In the genomic region with DNA sequence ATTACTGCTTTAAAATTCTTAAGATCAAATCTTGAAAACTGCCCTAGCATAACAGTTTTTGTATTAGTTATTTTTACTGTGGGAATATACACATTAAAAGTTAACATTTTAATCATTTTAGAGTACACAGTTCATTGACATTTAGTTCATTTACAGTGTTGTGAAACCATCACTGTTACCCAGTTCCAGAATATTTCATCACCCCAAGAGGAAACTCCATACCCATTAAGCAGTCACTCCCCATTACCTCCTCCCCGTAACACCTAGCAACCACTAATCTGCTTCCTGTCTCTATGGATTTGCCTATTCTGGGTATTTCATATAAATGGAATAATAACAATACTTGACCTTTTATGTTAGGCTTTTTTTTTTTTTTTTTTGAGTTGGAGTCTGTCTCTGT, we compare ENCODE assay signal across 17 cellular contexts.
A peak's percentile ranks its signal among the peaks of the same experiment; 100 is the strongest.
DNase-seq lines count a peak whose midpoint lies in the region; ATAC-seq and TF ChIP-seq lines count a peak whose summit lies in the region.
"Had no signal": no experiment of that assay in that cellular context is flagged by ENCODE, and none has a peak within 500 bp of the region (broad histone marks: within the 10 kb centered on the region; RNA-seq: fewer than 3 reads in every experiment).

No MANE protein-coding gene starts in this region.

- H3K27me3 ChIP-seq in psoas muscle (ENCODE audit: insufficient read depth in 3 of 3, low read length in 2 of 3) = no peaks in the 10 kb centered on the region
- no peaks in the 10 kb centered on the region for H3K27me3 ChIP-seq in osteoblast (ENCODE audit: insufficient read depth, low read length)
- H3K27me3 ChIP-seq: body of pancreas, spleen had no signal

- H2AFZ ChIP-seq in osteoblast (ENCODE audit: low read length) = no peak overlapping the region
- H2AFZ ChIP-seq: parathyroid adenoma had no signal

- no peaks in the 10 kb centered on the region for H3K4me1 Mint-ChIP-seq in type B pancreatic cell (ENCODE audit: unreplicated experiment)
- H3K4me1 Mint-ChIP-seq: stimulated activated effector memory CD8-positive, alpha-beta T cell treated with anti-CD3 and anti-CD28 coated beads, Interleukin-12 subunit alpha, Interleukin-12 subunit beta, amount 100 ng/mL, for 72 hours had no signal

- no peaks in the 10 kb centered on the region for H3K27me3 Mint-ChIP-seq in type B pancreatic cell
- H3K27me3 Mint-ChIP-seq: activated CD4-positive, alpha-beta T cell treated with anti-CD3 and anti-CD28 coated beads, Interleukin-2, amount 10 ng/mL, durations not matched to agents 24 days and 14 days; CD4-positive, alpha-beta memory T cell had no signal

- H3K36me3 ChIP-seq in psoas muscle (ENCODE audit: insufficient read depth in 1 of 2, low read depth in 1 of 2) (peaks cover under 1 to 99% of the 10 kb centered on the region in 2 donors), osteoblast (ENCODE audit: insufficient read depth, low read length) (peaks cover 76% of the 10 kb centered on the region)

- H3K27ac ChIP-seq in psoas muscle (no peak overlapping the region), osteoblast (ENCODE audit: low read depth, low read length) (no peak overlapping the region)
- H3K27ac ChIP-seq: body of pancreas, parathyroid adenoma, spleen had no signal

- TF ChIP-seq CTCF in psoas muscle (IDR thresholded peaks at IDR 0.05) (no peak), type B pancreatic cell (conservative IDR thresholded peaks at IDR 0.05) (no peak), osteoblast (IDR thresholded peaks at IDR 0.05; ENCODE audit: extremely low read depth, low read depth, low read length) (no peak)

- H3K4me2 ChIP-seq in osteoblast (ENCODE audit: insufficient read depth, low read length) = no peak overlapping the region

- no peak overlapping the region for H3K27ac Mint-ChIP-seq in type B pancreatic cell
- H3K27ac Mint-ChIP-seq: activated CD4-positive, alpha-beta T cell treated with anti-CD3 and anti-CD28 coated beads, Interleukin-2, amount 10 ng/mL, durations not matched to agents 24 days and 14 days; activated naive CD4-positive, alpha-beta T cell treated with anti-CD3 and anti-CD28 coated beads for 36 hours; CD4-positive, alpha-beta memory T cell; stimulated activated effector memory CD8-positive, alpha-beta T cell treated with anti-CD3 and anti-CD28 coated beads, Interleukin-12 subunit alpha, Interleukin-12 subunit beta, amount 100 ng/mL, for 72 hours had no signal

- WGBS in psoas muscle, 3 donors = 85 to 100% (median 87%) methylated on average over 1 of the region's 1 CpG

- intact Hi-C loops in psoas muscle (cut with DNase I) = no loop called here

- H4K20me1 ChIP-seq in osteoblast (ENCODE audit: insufficient read depth, low read length) = no peaks in the 10 kb centered on the region

- H3K4me3 Mint-ChIP-seq in type B pancreatic cell = no peak overlapping the region
- H3K4me3 Mint-ChIP-seq: activated CD4-positive, alpha-beta T cell treated with anti-CD3 and anti-CD28 coated beads, Interleukin-2, amount 10 ng/mL, durations not matched to agents 24 days and 14 days; activated naive CD4-positive, alpha-beta T cell treated with anti-CD3 and anti-CD28 coated beads for 36 hours; CD4-positive, alpha-beta memory T cell; stimulated activated effector memory CD8-positive, alpha-beta T cell treated with anti-CD3 and anti-CD28 coated beads, Interleukin-12 subunit alpha, Interleukin-12 subunit beta, amount 100 ng/mL, for 72 hours had no signal

- H3K36me3 Mint-ChIP-seq in type B pancreatic cell = peaks cover 33% of the 10 kb centered on the region

- H3K79me2 ChIP-seq in osteoblast (ENCODE audit: insufficient read depth, low read length) = no peaks in the 10 kb centered on the region

- H3K4me1 ChIP-seq in psoas muscle (no peaks in the 10 kb centered on the region), osteoblast (ENCODE audit: insufficient read depth, low read length) (no peaks in the 10 kb centered on the region)
- H3K4me1 ChIP-seq: body of pancreas, parathyroid adenoma, spleen had no signal

- DNase-seq in NOMO-1 treated with DMSO at 0.1 percent for 48 hours (lab: John Stamatoyannopoulos, UW; ENCODE audit: unreplicated experiment) (peak; percentile 6), NOMO-1 treated with dmso at 0.1 percent for 144 hours (lab: John Stamatoyannopoulos, UW; ENCODE audit: unreplicated experiment) (no peak), SKM-1 (lab: John Stamatoyannopoulos, UW; ENCODE audit: unreplicated experiment) (peak; percentile 23), fibroblast of gingiva (ENCODE audit: low read depth) (peak; percentile 63), psoas muscle (no peak), type B pancreatic cell (ENCODE audit: extremely low spot score, unreplicated experiment) (no peak), HUDEP-2 (lab: John Stamatoyannopoulos, UW; ENCODE audit: unreplicated experiment in 76 of 76) (no peak), osteoblast (ENCODE audit: insufficient read length, low spot score, missing footprints) (no peak)
- DNase-seq: 8988T; activated CD4-positive, alpha-beta T cell treated with anti-CD3 and anti-CD28 coated beads, Interleukin-2, amount 10 ng/mL, durations not matched to agents 24 days and 14 days; activated naive CD4-positive, alpha-beta T cell treated with anti-CD3 and anti-CD28 coated beads for 36 hours; body of pancreas; CD4-positive, alpha-beta memory T cell; NCI-H1417 treated with DMSO at 0.1 percent for 48 hours; spleen had no signal

- no peak overlapping the region for H3K4me3 ChIP-seq in psoas muscle
- no peak overlapping the region for H3K4me3 ChIP-seq in osteoblast (ENCODE audit: insufficient read depth, low read length)
- H3K4me3 ChIP-seq: body of pancreas, spleen had no signal

- peak in 3 of 4 donors; percentile 51 to 76 (median 64) for ATAC-seq in psoas muscle
- ATAC-seq: body of pancreas; stimulated activated effector memory CD8-positive, alpha-beta T cell treated with anti-CD3 and anti-CD28 coated beads, Interleukin-12 subunit alpha, Interleukin-12 subunit beta, amount 100 ng/mL, for 72 hours had no signal

- H3K9me3 Mint-ChIP-seq in type B pancreatic cell = no peaks in the 10 kb centered on the region
- H3K9me3 Mint-ChIP-seq: activated CD4-positive, alpha-beta T cell treated with anti-CD3 and anti-CD28 coated beads, Interleukin-2, amount 10 ng/mL, durations not matched to agents 24 days and 14 days; activated naive CD4-positive, alpha-beta T cell treated with anti-CD3 and anti-CD28 coated beads for 36 hours; CD4-positive, alpha-beta memory T cell; stimulated activated effector memory CD8-positive, alpha-beta T cell treated with anti-CD3 and anti-CD28 coated beads, Interleukin-12 subunit alpha, Interleukin-12 subunit beta, amount 100 ng/mL, for 72 hours had no signal

- H3K9me3 ChIP-seq in psoas muscle = no peaks in the 10 kb centered on the region
- H3K9me3 ChIP-seq in osteoblast (ENCODE audit: low read depth, low read length) = no peaks in the 10 kb centered on the region
- H3K9me3 ChIP-seq: body of pancreas had no signal

Comparison
In these comparisons a context has a peak if more than half of its experiments do, and no peak if none do; other contexts are left out.
1. DNase-seq: peak in NOMO-1 treated with DMSO at 0.1 percent for 48 hours (single experiment), SKM-1 (single experiment) and fibroblast of gingiva (single experiment); none in NOMO-1 treated with dmso at 0.1 percent for 144 hours (single experiment), psoas muscle (0 of 2), type B pancreatic cell (single experiment), HUDEP-2 (0 of 76) and osteoblast (single experiment).